8 cellular contexts compared by ENCODE assay signal in genomic region chr1:212667223-212668139, GRCh38. TPM values are rescaled to one million over a fixed set of nuclear protein-coding genes. Genes with fewer than 3 reads are reported as not detected.
DNase-seq lines count a peak whose midpoint lies in the region; ATAC-seq and TF ChIP-seq lines count a peak whose summit lies in the region.

No MANE protein-coding gene starts in this region.

- WGBS in body of pancreas, 2 donors: 61 to 66% methylated on average over 9 of the region's 9 CpGs

- DNase-seq in MV-4-11 (lab: John Stamatoyannopoulos, UW) (peak; percentile 78), body of pancreas (peak in 2 of 4 donors; percentile 19 to 62), kidney epithelial cell (ENCODE audit: low read depth) (peak; percentile 97), left lobe of liver (ENCODE audit: low spot score) (no peak), NCI-H2227 treated with DMSO at 0.1 percent for 48 hours (lab: John Stamatoyannopoulos, UW) (no peak)

- no peak for TF ChIP-seq CTCF in body of pancreas (IDR thresholded peaks at IDR 0.05)
- no peak for TF ChIP-seq CTCF in kidney epithelial cell (IDR thresholded peaks at IDR 0.05; ENCODE audit: insufficient read depth, low read length, poor library complexity, severe bottlenecking)

- H3K4me1 ChIP-seq in body of pancreas (no peaks in the 10 kb centered on the region), stomach smooth muscle (ENCODE audit: control insufficient read depth, insufficient read depth, low read length) (peaks cover 17% of the 10 kb centered on the region)

- TF ChIP-seq POLR2A in body of pancreas (IDR thresholded peaks at IDR 0.05): peak in 1 of 3 donors; percentile 7

- H3K4me3 ChIP-seq in body of pancreas (no peak overlapping the region), kidney epithelial cell (ENCODE audit: low read depth, low read length) (no peak overlapping the region), stomach smooth muscle (ENCODE audit: low read length in 2 of 2) (peak overlapping the region; percentile 3 to 49)

- H3K27ac ChIP-seq in body of pancreas (peak overlapping the region in 2 of 4 donors; percentile 39 to 64), stomach smooth muscle (ENCODE audit: low read length) (peak overlapping the region; percentile 60)

- no peaks in the 10 kb centered on the region for H3K9me3 ChIP-seq in body of pancreas
- H3K9me3 ChIP-seq in stomach smooth muscle (ENCODE audit: control insufficient read depth in 2 of 2, low read length in 2 of 2): no peaks in the 10 kb centered on the region

- ATAC-seq in GM18867 (IDR thresholded peaks at IDR 0.05; ENCODE audit: unreplicated experiment) (peak; percentile 56), body of pancreas (peak; percentile 21), GM21528 (IDR thresholded peaks at IDR 0.05; ENCODE audit: low FRiP score, unreplicated experiment) (no peak), left lobe of liver (no peak)

- no peaks in the 10 kb centered on the region for H3K27me3 ChIP-seq in body of pancreas
- no peaks in the 10 kb centered on the region for H3K27me3 ChIP-seq in kidney epithelial cell (ENCODE audit: control insufficient read depth, insufficient read depth, low read length)
- peaks cover 2 to 5% of the 10 kb centered on the region in 2 donors for H3K27me3 ChIP-seq in stomach smooth muscle (ENCODE audit: control insufficient read depth in 1 of 2, insufficient read depth in 2 of 2, low read length in 2 of 2)

- H3K9ac ChIP-seq in stomach smooth muscle (ENCODE audit: low read length in 2 of 2): peak overlapping the region in 1 of 2 donors; percentile 55

- H3K36me3 ChIP-seq in body of pancreas (replicated peaks in 1 of 2; ENCODE audit: insufficient read depth in 1 of 2, low read depth in 2 of 2) (no peaks in the 10 kb centered on the region), kidney epithelial cell (ENCODE audit: control insufficient read depth, insufficient read depth, low read length) (no peaks in the 10 kb centered on the region), stomach smooth muscle (ENCODE audit: control insufficient read depth in 2 of 2, insufficient read depth in 2 of 2, low read length in 2 of 2) (no peaks in the 10 kb centered on the region)

- intact Hi-C loops in body of pancreas (cut with DNase I): no loop called here

RNA-seq across cellular contexts. Expression of gene BATF3, which starts 32.2 kb away (rescaled TPM):
- total RNA-seq in body of pancreas (1 to 10 TPM in 1 of 2 donors, not detected in 1; 3.4 TPM), kidney epithelial cell (0.89 and 5.4 TPM in 2 replicates), left lobe of liver (0.28 TPM)

RNA-seq across cellular contexts. Expression of gene ATF3, which starts 58.9 kb away (rescaled TPM):
- 10 to 100 TPM in 1 of 2 donors, 1 to 10 TPM in 1; 8.6 to 27.0 TPM for total RNA-seq in body of pancreas
- total RNA-seq in kidney epithelial cell: 99.2 and 119 TPM in 2 replicates
- 2.6 TPM for total RNA-seq in left lobe of liver

Comparison
In these comparisons a context has a peak if more than half of its experiments do, and no peak if none do; other contexts are left out.
1. ATAC-seq: peak in GM18867 (single experiment) and body of pancreas (single experiment); none in GM21528 (single experiment) and left lobe of liver (single experiment).
2. DNase-seq: peak in MV-4-11 (single experiment) and kidney epithelial cell (single experiment); none in left lobe of liver (single experiment) and NCI-H2227 treated with DMSO at 0.1 percent for 48 hours (single experiment).
3. H3K4me3 ChIP-seq: peak in stomach smooth muscle (2 of 2); none in body of pancreas (0 of 2) and kidney epithelial cell (single experiment).